In genomic region chr17:47607481-47607880, GRCh38 we compare ENCODE assay signal across 25 cellular contexts. TPM values are rescaled to one million over a fixed set of nuclear protein-coding genes. Genes with fewer than 3 reads are reported as not detected.
DNase-seq lines count a peak whose midpoint lies in the region; ATAC-seq and TF ChIP-seq lines count a peak whose summit lies in the region.
"Had no signal": no experiment of that assay in that cellular context is flagged by ENCODE, and none has a peak within 500 bp of the region (broad histone marks: within the 10 kb centered on the region; RNA-seq: fewer than 3 reads in every experiment).

No MANE protein-coding gene starts in this region.

- intact Hi-C loops in activated CD8-positive, alpha-beta T cell treated with anti-CD3 and anti-CD28 coated beads for 36 hours (cut with micrococcal nuclease): no loop called here
- intact Hi-C loops in CD4-positive, alpha-beta T cell (cut with DNase I, micrococcal nuclease): no loop called here
- intact Hi-C loops in Panc1 (cut with micrococcal nuclease; ENCODE audit: unreplicated experiment): no loop called here

- H3K27ac ChIP-seq in CD4-positive, alpha-beta T cell (ENCODE audit: low read depth, low read length): no peak overlapping the region
- H3K27ac ChIP-seq in Panc1 (ENCODE audit: low read length): no peak overlapping the region
- H3K27ac ChIP-seq: breast epithelium, tibial nerve, VCaP had no signal

- no peak for ATAC-seq in activated CD8-positive, alpha-beta T cell treated with anti-CD3 and anti-CD28 coated beads for 36 hours
- ATAC-seq in activated CD8-positive, alpha-beta T cell treated with anti-CD3 and anti-CD28 coated beads, Interleukin-2, amount 10 ng/mL, durations not matched to agents 7 days and 5 days: no peak
- ATAC-seq in CD4-positive, alpha-beta T cell (ENCODE audit: poor library complexity): no peak
- no peak for ATAC-seq in Panc1
- no peak for ATAC-seq in naive thymus-derived CD8-positive, alpha-beta T cell
- ATAC-seq: HCT116, PC-3 had no signal

- in situ Hi-C loops in Panc1 (cut with HindIII; ENCODE audit: low pct_unique_long_range_greater_than_20kb, low sequenced_read_pairs): no loop called here

- no peaks in the 10 kb centered on the region for H3K9me3 ChIP-seq in CD4-positive, alpha-beta T cell (ENCODE audit: control insufficient read depth, low read length)
- H3K9me3 ChIP-seq in Panc1 (ENCODE audit: control insufficient read depth, insufficient read depth, low read depth, low read length): no peaks in the 10 kb centered on the region
- H3K9me3 ChIP-seq: breast epithelium, left ventricle myocardium inferior, tibial nerve had no signal

- DNase-seq in activated CD8-positive, alpha-beta T cell treated with anti-CD3 and anti-CD28 coated beads for 36 hours: no peak
- no peak for DNase-seq in activated CD8-positive, alpha-beta T cell treated with anti-CD3 and anti-CD28 coated beads, Interleukin-2, amount 10 ng/mL, durations not matched to agents 7 days and 5 days
- no peak for DNase-seq in CD4-positive, alpha-beta T cell
- DNase-seq in Panc1 (ENCODE audit: low read depth, low spot score) (no peak), NCI-H1694 treated with DMSO at 0.1 percent for 48 hours (lab: John Stamatoyannopoulos, UW) (no peak), NCI-H1436 (lab: John Stamatoyannopoulos, UW) (no peak), Kasumi-1 (lab: John Stamatoyannopoulos, UW) (no peak)
- DNase-seq in naive thymus-derived CD8-positive, alpha-beta T cell: no peak
- DNase-seq: activated CD4-positive, alpha-beta T cell treated with anti-CD3 and anti-CD28 coated beads, Interleukin-2, amount 10 ng/mL, durations not matched to agents 7 days and 5 days; activated CD8-positive, alpha-beta memory T cell treated with anti-CD3 and anti-CD28 coated beads, Interleukin-2, amount 50 U/mL, for 48 hours; activated gamma-delta T cell; AML-193; effector CD4-positive, alpha-beta T cell; left ventricle myocardium inferior; naive B cell; NCI-H187; NCI-H2171 treated with DMSO at 0.1 percent for 48 hours; NCI-H524; PC-3; Right ventricle myocardium superior; T-helper 9 cell had no signal

- POLR2A ChIA-PET in activated CD8-positive, alpha-beta T cell treated with anti-CD3 and anti-CD28 coated beads for 36 hours (lab: Charles Lee): no interaction called here
- POLR2A ChIA-PET in activated CD8-positive, alpha-beta T cell treated with anti-CD3 and anti-CD28 coated beads, Interleukin-2, amount 10 ng/mL, durations not matched to agents 7 days and 5 days (lab: Charles Lee): interaction anchor here (0.7 kb wide), 1 partner anchor 14 kb away, joined by 3 read pairs; no protein-coding TSS in a partner anchor
- POLR2A ChIA-PET in CD4-positive, alpha-beta T cell (lab: Charles Lee): no interaction called here
- POLR2A ChIA-PET in Panc1 (lab: Charles Lee): interaction anchor here (0.7 kb wide), 1 partner anchor 26 kb away, joined by 3 read pairs; no protein-coding TSS in a partner anchor
- POLR2A ChIA-PET in naive thymus-derived CD8-positive, alpha-beta T cell (lab: Charles Lee): interaction anchor here (1.1 kb wide), 1 partner anchor 42 kb away, joined by 3 read pairs; no protein-coding TSS in a partner anchor

- no peak overlapping the region for H3K4me3 ChIP-seq in Panc1 (ENCODE audit: low read depth in 2 of 2, low read length in 2 of 2)
- H3K4me3 ChIP-seq: breast epithelium, left ventricle myocardium inferior, tibial nerve had no signal

- no peaks in the 10 kb centered on the region for H3K27me3 ChIP-seq in CD4-positive, alpha-beta T cell (ENCODE audit: control insufficient read depth, insufficient read depth, low read length)
- H3K27me3 ChIP-seq in Panc1 (ENCODE audit: control insufficient read depth, insufficient read depth, low read length): no peaks in the 10 kb centered on the region
- H3K27me3 ChIP-seq: breast epithelium, tibial nerve had no signal

- no peaks in the 10 kb centered on the region for H3K9me3 Mint-ChIP-seq in activated CD8-positive, alpha-beta T cell treated with anti-CD3 and anti-CD28 coated beads for 36 hours
- no peaks in the 10 kb centered on the region for H3K9me3 Mint-ChIP-seq in activated CD8-positive, alpha-beta T cell treated with anti-CD3 and anti-CD28 coated beads, Interleukin-2, amount 10 ng/mL, durations not matched to agents 7 days and 5 days (ENCODE audit: insufficient read depth)
- H3K9me3 Mint-ChIP-seq in CD4-positive, alpha-beta T cell: no peaks in the 10 kb centered on the region
- no peaks in the 10 kb centered on the region for H3K9me3 Mint-ChIP-seq in naive thymus-derived CD8-positive, alpha-beta T cell
- H3K9me3 Mint-ChIP-seq: activated CD4-positive, alpha-beta T cell treated with anti-CD3 and anti-CD28 coated beads, Interleukin-2, amount 10 ng/mL, durations not matched to agents 7 days and 5 days; naive B cell had no signal

- peaks cover 21% of the 10 kb centered on the region for H3K36me3 Mint-ChIP-seq in activated CD8-positive, alpha-beta T cell treated with anti-CD3 and anti-CD28 coated beads for 36 hours (ENCODE audit: low read depth)
- peaks cover 34% of the 10 kb centered on the region for H3K36me3 Mint-ChIP-seq in activated CD8-positive, alpha-beta T cell treated with anti-CD3 and anti-CD28 coated beads, Interleukin-2, amount 10 ng/mL, durations not matched to agents 7 days and 5 days (ENCODE audit: low read depth)
- H3K36me3 Mint-ChIP-seq in CD4-positive, alpha-beta T cell (ENCODE audit: low read depth): peaks cover 75% of the 10 kb centered on the region
- peaks cover 0 to 74% (median 14%) of the 10 kb centered on the region in 3 donors for H3K36me3 Mint-ChIP-seq in naive thymus-derived CD8-positive, alpha-beta T cell

- H3K27ac Mint-ChIP-seq in activated CD8-positive, alpha-beta T cell treated with anti-CD3 and anti-CD28 coated beads for 36 hours: peak overlapping the region; percentile 2
- no peak overlapping the region for H3K27ac Mint-ChIP-seq in activated CD8-positive, alpha-beta T cell treated with anti-CD3 and anti-CD28 coated beads, Interleukin-2, amount 10 ng/mL, durations not matched to agents 7 days and 5 days
- peak overlapping the region; percentile 21 for H3K27ac Mint-ChIP-seq in CD4-positive, alpha-beta T cell
- peak overlapping the region in 6 of 10 donors; percentile 5 to 68 (median 19) for H3K27ac Mint-ChIP-seq in naive thymus-derived CD8-positive, alpha-beta T cell
- H3K27ac Mint-ChIP-seq: activated CD4-positive, alpha-beta T cell treated with anti-CD3 and anti-CD28 coated beads, Interleukin-2, amount 10 ng/mL, durations not matched to agents 7 days and 5 days had no signal

- peaks cover 30% of the 10 kb centered on the region for H3K36me3 ChIP-seq in Panc1 (ENCODE audit: control insufficient read depth, insufficient read depth, low read length)
- H3K36me3 ChIP-seq: breast epithelium had no signal

- no peaks in the 10 kb centered on the region for H3K27me3 Mint-ChIP-seq in activated CD8-positive, alpha-beta T cell treated with anti-CD3 and anti-CD28 coated beads for 36 hours
- H3K27me3 Mint-ChIP-seq in activated CD8-positive, alpha-beta T cell treated with anti-CD3 and anti-CD28 coated beads, Interleukin-2, amount 10 ng/mL, durations not matched to agents 7 days and 5 days (ENCODE audit: low read depth): no peaks in the 10 kb centered on the region
- no peaks in the 10 kb centered on the region for H3K27me3 Mint-ChIP-seq in CD4-positive, alpha-beta T cell
- H3K27me3 Mint-ChIP-seq in naive thymus-derived CD8-positive, alpha-beta T cell: no peaks in the 10 kb centered on the region
- H3K27me3 Mint-ChIP-seq: activated CD4-positive, alpha-beta T cell treated with anti-CD3 and anti-CD28 coated beads, Interleukin-2, amount 10 ng/mL, durations not matched to agents 7 days and 5 days; naive B cell had no signal

- H3K4me3 Mint-ChIP-seq in activated CD8-positive, alpha-beta T cell treated with anti-CD3 and anti-CD28 coated beads for 36 hours: no peak overlapping the region
- no peak overlapping the region for H3K4me3 Mint-ChIP-seq in activated CD8-positive, alpha-beta T cell treated with anti-CD3 and anti-CD28 coated beads, Interleukin-2, amount 10 ng/mL, durations not matched to agents 7 days and 5 days
- no peak overlapping the region for H3K4me3 Mint-ChIP-seq in CD4-positive, alpha-beta T cell
- no peak overlapping the region for H3K4me3 Mint-ChIP-seq in naive thymus-derived CD8-positive, alpha-beta T cell
- H3K4me3 Mint-ChIP-seq: activated CD4-positive, alpha-beta T cell treated with anti-CD3 and anti-CD28 coated beads, Interleukin-2, amount 10 ng/mL, durations not matched to agents 7 days and 5 days; naive B cell had no signal

- TF ChIP-seq CTCF in activated CD8-positive, alpha-beta T cell treated with anti-CD3 and anti-CD28 coated beads for 36 hours (IDR thresholded peaks at IDR 0.05): no peak
- no peak for TF ChIP-seq CTCF in CD4-positive, alpha-beta T cell (IDR thresholded peaks at IDR 0.05)
- no peak for TF ChIP-seq CTCF in Panc1 (IDR thresholded peaks at IDR 0.05)

- TSS peak; percentile 42 for BruUV-seq in Panc1 (replicated peaks; lab: Mats Ljungman, UMichigan)

- 0 out of 2 replicates have a peak, but pooled peaks cover 3% of the 10 kb centered on the region for H3K4me1 ChIP-seq in Panc1 (ENCODE audit: control insufficient read depth, insufficient read depth, low read length)
- H3K4me1 ChIP-seq: breast epithelium had no signal

- peaks cover 5% of the 10 kb centered on the region for H3K4me1 Mint-ChIP-seq in activated CD8-positive, alpha-beta T cell treated with anti-CD3 and anti-CD28 coated beads for 36 hours (ENCODE audit: low read depth)
- H3K4me1 Mint-ChIP-seq in activated CD8-positive, alpha-beta T cell treated with anti-CD3 and anti-CD28 coated beads, Interleukin-2, amount 10 ng/mL, durations not matched to agents 7 days and 5 days (ENCODE audit: low read depth): peaks cover 6% of the 10 kb centered on the region
- H3K4me1 Mint-ChIP-seq in CD4-positive, alpha-beta T cell (ENCODE audit: low read depth): no peaks in the 10 kb centered on the region
- peaks cover 0 to 3% (median 0%) of the 10 kb centered on the region in 4 donors for H3K4me1 Mint-ChIP-seq in naive thymus-derived CD8-positive, alpha-beta T cell

- CTCF ChIA-PET in activated CD8-positive, alpha-beta T cell treated with anti-CD3 and anti-CD28 coated beads for 36 hours (lab: Charles Lee): interaction anchor here (0.7 to 5.6 kb wide), 2 partner anchors 8 to 14 kb away, joined by 3 to 40 read pairs; no protein-coding TSS in a partner anchor
- CTCF ChIA-PET in activated CD8-positive, alpha-beta T cell treated with anti-CD3 and anti-CD28 coated beads, Interleukin-2, amount 10 ng/mL, durations not matched to agents 7 days and 5 days (lab: Charles Lee): interaction anchor here (0.9 kb wide), 1 partner anchor 9 kb away, joined by 3 read pairs; no protein-coding TSS in a partner anchor
- CTCF ChIA-PET in CD4-positive, alpha-beta T cell (lab: Charles Lee): no interaction called here
- CTCF ChIA-PET in Panc1 (lab: Charles Lee): no interaction called here

RNA-seq across cellular contexts. Expression of gene KPNB1, which starts 42.2 kb away (rescaled TPM):
- 100 to 1,000 TPM; 589 to 605 TPM for total RNA-seq in activated CD8-positive, alpha-beta T cell treated with anti-CD3 and anti-CD28 coated beads for 36 hours
- total RNA-seq in activated CD8-positive, alpha-beta T cell treated with anti-CD3 and anti-CD28 coated beads, Interleukin-2, amount 10 ng/mL, durations not matched to agents 7 days and 5 days: 100 to 1,000 TPM; 413 to 427 TPM
- total RNA-seq in CD4-positive, alpha-beta T cell: 100 to 1,000 TPM; 145 to 151 TPM
- total RNA-seq in Panc1 (2021; ENCODE audit: unreplicated experiment): 666 TPM
- 250 TPM for polyA plus RNA-seq in Panc1 (2012; ENCODE audit: insufficient read length)
- 100 to 1,000 TPM; 217 to 252 TPM for total RNA-seq in naive thymus-derived CD8-positive, alpha-beta T cell
- polyA plus RNA-seq in naive thymus-derived CD8-positive, alpha-beta T cell: 10 to 100 TPM; 22.8 to 32.2 (median 25.7) TPM

Comparison
In these comparisons a context has a peak if more than half of its experiments do, and no peak if none do; other contexts are left out.
1. POLR2A ChIA-PET loops: an anchor here in activated CD8-positive, alpha-beta T cell treated with anti-CD3 and anti-CD28 coated beads, Interleukin-2, amount 10 ng/mL, durations not matched to agents 7 days and 5 days (0.7 kb wide), Panc1 (0.7 kb wide) and naive thymus-derived CD8-positive, alpha-beta T cell (1.1 kb wide); none called in activated CD8-positive, alpha-beta T cell treated with anti-CD3 and anti-CD28 coated beads for 36 hours and CD4-positive, alpha-beta T cell.
2. CTCF ChIA-PET loops: an anchor here in activated CD8-positive, alpha-beta T cell treated with anti-CD3 and anti-CD28 coated beads for 36 hours (0.7 to 5.6 kb wide) and activated CD8-positive, alpha-beta T cell treated with anti-CD3 and anti-CD28 coated beads, Interleukin-2, amount 10 ng/mL, durations not matched to agents 7 days and 5 days (0.9 kb wide); none called in CD4-positive, alpha-beta T cell and Panc1.